18 cellular contexts compared by ENCODE assay signal in the genomic region with DNA sequence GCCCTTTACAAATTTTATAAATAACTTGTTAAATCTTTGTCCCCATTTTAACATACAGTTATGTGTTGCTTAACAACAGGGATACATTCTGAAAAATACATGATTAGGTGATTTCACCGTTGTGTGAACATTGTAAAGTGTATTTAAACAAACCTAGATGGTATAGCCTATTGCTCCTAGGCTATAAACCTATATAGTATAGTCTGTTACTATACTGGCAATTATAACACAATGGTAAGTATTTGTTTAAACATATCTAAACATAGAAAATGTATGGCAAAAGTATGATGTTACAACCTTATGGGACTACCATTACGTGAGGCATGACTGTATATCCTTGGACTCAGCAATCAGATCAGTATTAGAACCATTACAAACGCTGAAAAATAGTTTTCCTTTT.
"Had no signal": no experiment of that assay in that cellular context is flagged by ENCODE, and none has a peak within 500 bp of the region (broad histone marks: within the 10 kb centered on the region; RNA-seq: fewer than 3 reads in every experiment).

No MANE protein-coding gene starts in this region.

- FAIRE-seq: RCC 7860 had no signal

- DNase-seq: KBM-7, MV-4-11, NCI-H1048, NCI-H1105, NCI-H1417 treated with DMSO at 0.1 percent for 48 hours, NCI-H146, NCI-H1694 treated with DMSO at 0.1 percent for 48 hours, NCI-H1930, NCI-H2081, NCI-H2107, NCI-H2227 treated with DMSO at 0.1 percent for 48 hours, NCI-H524, NCI-H526 treated with DMSO at 0.1 percent for 48 hours, NCI-H774, Right ventricle myocardium superior, RPMI8226, SIG-M5 had no signal
